In the genomic region with DNA sequence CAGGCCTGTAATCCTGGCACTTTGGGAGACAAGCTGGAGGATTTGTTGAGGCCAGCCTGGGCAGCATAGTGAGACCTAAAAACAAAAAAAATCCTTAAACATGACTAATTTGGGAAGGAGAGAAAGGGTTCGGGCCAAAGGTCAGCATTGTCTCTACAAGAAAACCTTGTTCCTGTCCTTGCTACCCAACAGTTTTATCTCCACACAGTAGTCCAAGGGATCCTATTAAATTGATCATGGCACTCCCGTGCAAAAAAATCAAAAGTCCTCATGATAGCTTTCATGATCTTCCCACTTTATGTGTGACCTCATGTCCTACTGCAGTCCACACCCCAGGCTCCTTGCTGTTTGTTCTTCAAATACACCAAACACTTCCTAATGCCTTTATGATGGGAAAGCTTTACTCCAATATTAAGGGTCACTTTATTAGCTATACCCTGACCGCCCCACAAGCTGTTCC, we compare ENCODE assay signal across 1 cellular context.
TF ChIP-seq lines count a peak whose summit lies in the region.

No MANE protein-coding gene starts in this region.

TF ChIP-seq in A549, 52 proteins besides CTCF, POLR2A, EP300 and RAD21 (continued from another document):
- TF ChIP-seq, protein P1, sequence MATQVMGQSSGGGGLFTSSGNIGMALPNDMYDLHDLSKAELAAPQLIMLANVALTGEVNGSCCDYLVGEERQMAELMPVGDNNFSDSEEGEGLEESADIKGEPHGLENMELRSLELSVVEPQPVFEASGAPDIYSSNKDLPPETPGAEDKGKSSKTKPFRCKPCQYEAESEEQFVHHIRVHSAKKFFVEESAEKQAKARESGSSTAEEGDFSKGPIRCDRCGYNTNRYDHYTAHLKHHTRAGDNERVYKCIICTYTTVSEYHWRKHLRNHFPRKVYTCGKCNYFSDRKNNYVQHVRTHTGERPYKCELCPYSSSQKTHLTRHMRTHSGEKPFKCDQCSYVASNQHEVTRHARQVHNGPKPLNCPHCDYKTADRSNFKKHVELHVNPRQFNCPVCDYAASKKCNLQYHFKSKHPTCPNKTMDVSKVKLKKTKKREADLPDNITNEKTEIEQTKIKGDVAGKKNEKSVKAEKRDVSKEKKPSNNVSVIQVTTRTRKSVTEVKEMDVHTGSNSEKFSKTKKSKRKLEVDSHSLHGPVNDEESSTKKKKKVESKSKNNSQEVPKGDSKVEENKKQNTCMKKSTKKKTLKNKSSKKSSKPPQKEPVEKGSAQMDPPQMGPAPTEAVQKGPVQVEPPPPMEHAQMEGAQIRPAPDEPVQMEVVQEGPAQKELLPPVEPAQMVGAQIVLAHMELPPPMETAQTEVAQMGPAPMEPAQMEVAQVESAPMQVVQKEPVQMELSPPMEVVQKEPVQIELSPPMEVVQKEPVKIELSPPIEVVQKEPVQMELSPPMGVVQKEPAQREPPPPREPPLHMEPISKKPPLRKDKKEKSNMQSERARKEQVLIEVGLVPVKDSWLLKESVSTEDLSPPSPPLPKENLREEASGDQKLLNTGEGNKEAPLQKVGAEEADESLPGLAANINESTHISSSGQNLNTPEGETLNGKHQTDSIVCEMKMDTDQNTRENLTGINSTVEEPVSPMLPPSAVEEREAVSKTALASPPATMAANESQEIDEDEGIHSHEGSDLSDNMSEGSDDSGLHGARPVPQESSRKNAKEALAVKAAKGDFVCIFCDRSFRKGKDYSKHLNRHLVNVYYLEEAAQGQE (IDR thresholded peaks at IDR 0.05) = no peak
- TF ChIP-seq RARB (CRISPR knock-in tag; IDR thresholded peaks at IDR 0.05) = no peak
- TF ChIP-seq, protein P2, sequence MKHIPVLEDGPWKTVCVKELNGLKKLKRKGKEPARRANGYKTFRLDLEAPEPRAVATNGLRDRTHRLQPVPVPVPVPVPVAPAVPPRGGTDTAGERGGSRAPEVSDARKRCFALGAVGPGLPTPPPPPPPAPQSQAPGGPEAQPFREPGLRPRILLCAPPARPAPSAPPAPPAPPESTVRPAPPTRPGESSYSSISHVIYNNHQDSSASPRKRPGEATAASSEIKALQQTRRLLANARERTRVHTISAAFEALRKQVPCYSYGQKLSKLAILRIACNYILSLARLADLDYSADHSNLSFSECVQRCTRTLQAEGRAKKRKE (CRISPR knock-in tag; IDR thresholded peaks at IDR 0.05; ENCODE audit: low read depth) = no peak
- TF ChIP-seq HEYL (CRISPR knock-in tag; IDR thresholded peaks at IDR 0.05) = no peak
- TF ChIP-seq ZNF302 (CRISPR knock-in tag; IDR thresholded peaks at IDR 0.05) = no peak
- TF ChIP-seq TFCP2L1 (CRISPR knock-in tag; IDR thresholded peaks at IDR 0.05) = peak; percentile 89
- TF ChIP-seq EHMT2 (IDR thresholded peaks at IDR 0.05; ENCODE audit: low read depth) = no peak
- TF ChIP-seq, protein P3, sequence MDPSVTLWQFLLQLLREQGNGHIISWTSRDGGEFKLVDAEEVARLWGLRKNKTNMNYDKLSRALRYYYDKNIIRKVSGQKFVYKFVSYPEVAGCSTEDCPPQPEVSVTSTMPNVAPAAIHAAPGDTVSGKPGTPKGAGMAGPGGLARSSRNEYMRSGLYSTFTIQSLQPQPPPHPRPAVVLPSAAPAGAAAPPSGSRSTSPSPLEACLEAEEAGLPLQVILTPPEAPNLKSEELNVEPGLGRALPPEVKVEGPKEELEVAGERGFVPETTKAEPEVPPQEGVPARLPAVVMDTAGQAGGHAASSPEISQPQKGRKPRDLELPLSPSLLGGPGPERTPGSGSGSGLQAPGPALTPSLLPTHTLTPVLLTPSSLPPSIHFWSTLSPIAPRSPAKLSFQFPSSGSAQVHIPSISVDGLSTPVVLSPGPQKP (IDR thresholded peaks at IDR 0.05; ENCODE audit: low read depth, low read length) = no peak
- TF ChIP-seq, protein P4, sequence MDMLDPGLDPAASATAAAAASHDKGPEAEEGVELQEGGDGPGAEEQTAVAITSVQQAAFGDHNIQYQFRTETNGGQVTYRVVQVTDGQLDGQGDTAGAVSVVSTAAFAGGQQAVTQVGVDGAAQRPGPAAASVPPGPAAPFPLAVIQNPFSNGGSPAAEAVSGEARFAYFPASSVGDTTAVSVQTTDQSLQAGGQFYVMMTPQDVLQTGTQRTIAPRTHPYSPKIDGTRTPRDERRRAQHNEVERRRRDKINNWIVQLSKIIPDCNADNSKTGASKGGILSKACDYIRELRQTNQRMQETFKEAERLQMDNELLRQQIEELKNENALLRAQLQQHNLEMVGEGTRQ (IDR thresholded peaks at IDR 0.05) = no peak
- TF ChIP-seq NPAS2 (CRISPR knock-in tag; IDR thresholded peaks at IDR 0.05; ENCODE audit: borderline replicate concordance) = no peak
- no peak for TF ChIP-seq RNF2 (IDR thresholded peaks at IDR 0.05; ENCODE audit: borderline replicate concordance, low read depth)
- TF ChIP-seq KDM1A (IDR thresholded peaks at IDR 0.05; ENCODE audit: low read depth) = no peak
- no peak for TF ChIP-seq ZSCAN20 (CRISPR knock-in tag; IDR thresholded peaks at IDR 0.05)
- no peak for TF ChIP-seq PHF8 (IDR thresholded peaks at IDR 0.05; ENCODE audit: borderline replicate concordance, low read depth)
- no peak for TF ChIP-seq SREBF2 (IDR thresholded peaks at IDR 0.05)
- no peak for TF ChIP-seq CBX8 (IDR thresholded peaks at IDR 0.05)
- TF ChIP-seq, protein P5, sequence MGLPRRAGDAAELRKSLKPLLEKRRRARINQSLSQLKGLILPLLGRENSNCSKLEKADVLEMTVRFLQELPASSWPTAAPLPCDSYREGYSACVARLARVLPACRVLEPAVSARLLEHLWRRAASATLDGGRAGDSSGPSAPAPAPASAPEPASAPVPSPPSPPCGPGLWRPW (IDR thresholded peaks at IDR 0.05) = no peak
- no peak for TF ChIP-seq EHF (CRISPR knock-in tag; IDR thresholded peaks at IDR 0.05)
